Comparison of ENCODE assay signal across 8 cellular contexts in genomic region chr16:29382070-29382469, GRCh38. TPM values are rescaled to one million over a fixed set of nuclear protein-coding genes. Genes with fewer than 3 reads are reported as not detected.
A peak's percentile ranks its signal among the peaks of the same experiment; 100 is the strongest.
DNase-seq lines count a peak whose midpoint lies in the region; ATAC-seq lines count a peak whose summit lies in the region.
"Not testable (repeated sequence)": the region's sequence is repeated elsewhere in the genome, so short reads cannot be mapped to it uniquely, and the experiment has no call there.

No MANE protein-coding gene starts in this region.

- not testable (repeated sequence) for H3K27ac ChIP-seq in BLaER1
- peak overlapping the region; percentile 61 for H3K27ac ChIP-seq in Karpas-422 (ENCODE audit: low read length)

- ATAC-seq in Right ventricle myocardium inferior: not testable (repeated sequence)

- H3K9me3 ChIP-seq in BLaER1; Karpas-422 (ENCODE audit: low read length): not testable (repeated sequence)

- intact Hi-C loops in Right ventricle myocardium inferior (cut with DNase I): not testable (repeated sequence)

- not testable (repeated sequence) for H3K4me3 ChIP-seq in BLaER1; Karpas-422 (ENCODE audit: low read length)

- peak overlapping the region; percentile 49; the same call in 1 of the 2 replicates for H3K4me2 ChIP-seq in BLaER1
- not testable (repeated sequence) for H3K4me2 ChIP-seq in Karpas-422 (ENCODE audit: low read depth, low read length, poor library complexity, severe bottlenecking)

- H3K27me3 ChIP-seq in BLaER1; Karpas-422 (ENCODE audit: low read length): not testable (repeated sequence)

- H3K9me2 ChIP-seq in Karpas-422 (replicated peaks; ENCODE audit: insufficient read depth, low read length): not testable (repeated sequence)

- H2AFZ ChIP-seq in Karpas-422 (ENCODE audit: low read length): not testable (repeated sequence)

- H3K79me2 ChIP-seq in Karpas-422 (ENCODE audit: low read length): not testable (repeated sequence)

- not testable (repeated sequence) for H4K20me1 ChIP-seq in BLaER1; Karpas-422 (ENCODE audit: insufficient read depth, low read depth, low read length)

- DNase-seq in Karpas-422: not testable (repeated sequence)
- peak in 3 of 5 experiments; percentile 11 to 61 (median 58) for DNase-seq in T-helper 2 cell
- DNase-seq in activated CD4-positive, alpha-beta T cell treated with anti-CD3 and anti-CD28 coated beads, Interleukin-2, amount 50 U/mL, for 1 hour: peak; percentile 28
- peak; percentile 19 for DNase-seq in activated CD8-positive, alpha-beta memory T cell treated with anti-CD3 and anti-CD28 coated beads, Interleukin-2, amount 50 U/mL, for 4 hours
- peak; percentile 23 for DNase-seq in activated gamma-delta T cell treated with Interleukin-2 at 50 U/mL for 16 hours
- peak; percentile 32 for DNase-seq in Right ventricle myocardium inferior (ENCODE audit: missing footprints)
- peak; percentile 2 for DNase-seq in stimulated activated CD4-positive, alpha-beta T cell treated with anti-CD3 and anti-CD28 coated beads, Interleukin-2, amount 100 ng/mL, for 4 hours (ENCODE audit: low read depth)

- not testable (repeated sequence) for H3K4me1 ChIP-seq in BLaER1; Karpas-422 (ENCODE audit: low read length)

- H3K36me3 ChIP-seq in BLaER1; Karpas-422 (ENCODE audit: insufficient read depth, low read length): not testable (repeated sequence)

- not testable (repeated sequence) for H3K9ac ChIP-seq in BLaER1; Karpas-422 (ENCODE audit: low read length)

RNA-seq across cellular contexts. Expression of gene NPIPB11, which starts 24.4 kb away (rescaled TPM):
- 0.47 and 0.52 TPM in 2 replicates for total RNA-seq in Karpas-422 (2014; rRNA removed; shearing (Covaris generic); ENCODE audit: low replicate concordance)
- 0.38 TPM for total RNA-seq in Right ventricle myocardium inferior
